24 cellular contexts compared by ENCODE assay signal in the genomic region with DNA sequence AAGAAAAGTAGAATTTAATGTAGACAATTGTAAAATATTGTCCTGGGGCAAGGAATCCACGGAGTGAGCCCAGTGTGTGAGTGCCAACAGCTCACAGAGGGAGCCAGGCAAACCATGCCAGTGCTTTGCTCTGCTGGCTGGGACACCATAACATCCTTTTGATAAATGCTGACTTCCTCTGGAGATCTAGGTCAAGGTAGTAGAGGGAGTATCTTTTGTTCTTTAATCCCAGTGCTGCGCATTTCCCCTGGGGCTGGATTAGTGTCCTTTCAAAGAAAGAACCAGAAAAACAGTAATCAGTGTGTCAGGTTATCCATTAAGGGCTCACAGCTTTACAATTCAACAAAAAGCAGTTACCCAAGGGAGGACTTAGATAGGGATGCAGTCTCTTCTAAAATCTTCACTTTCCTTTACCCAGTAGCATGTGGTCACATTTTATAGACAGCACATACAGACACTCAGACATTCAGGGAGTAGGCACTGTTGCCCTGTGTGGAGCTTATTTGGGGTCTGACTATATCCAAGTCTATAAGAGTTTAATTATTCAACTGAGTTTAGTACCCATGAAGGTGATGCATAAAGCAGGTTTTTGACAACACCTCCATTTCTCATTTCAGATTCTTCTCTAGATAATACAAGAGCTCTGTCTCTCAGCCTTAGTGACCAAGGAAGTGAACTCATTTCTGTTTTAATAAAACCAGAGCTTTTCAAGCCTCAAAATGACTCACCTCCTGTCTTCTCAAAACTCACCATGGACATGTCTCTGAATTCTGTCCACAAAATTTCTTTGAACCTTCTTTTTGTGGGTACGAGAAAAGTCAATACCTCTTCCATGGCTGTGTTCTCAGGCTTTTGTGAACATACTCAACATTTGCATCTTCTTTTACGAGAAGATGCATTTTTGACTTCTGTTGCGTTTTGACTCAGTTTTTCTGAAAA.
DNase-seq lines count a peak whose midpoint lies in the region; TF ChIP-seq lines count a peak whose summit lies in the region.
"Had no signal": no experiment of that assay in that cellular context is flagged by ENCODE, and none has a peak within 500 bp of the region (broad histone marks: within the 10 kb centered on the region; RNA-seq: fewer than 3 reads in every experiment).

No MANE protein-coding gene starts in this region.

- H3K36me3 ChIP-seq in A673 (ENCODE audit: insufficient read depth, low read length, poor library complexity, severe bottlenecking) (no peaks in the 10 kb centered on the region), brain microvascular endothelial cell (replicated peaks) (no peaks in the 10 kb centered on the region), BE2C (no peaks in the 10 kb centered on the region)
- H3K36me3 ChIP-seq: cardiac muscle cell, right lobe of liver had no signal

- DNase-seq in A673 (ENCODE audit: low spot score): peak; percentile 75
- peak; percentile 6 for DNase-seq in GM13977 (ENCODE audit: low spot score)
- peak; percentile 57 for DNase-seq in LHCN-M2 (ENCODE audit: low read depth)
- peak; percentile 55 for DNase-seq in epithelial cell of esophagus (ENCODE audit: low read depth)
- no peak for DNase-seq in KBM-7
- DNase-seq in brain microvascular endothelial cell: no peak
- DNase-seq in superior temporal gyrus (ENCODE audit: extremely low spot score): no peak
- no peak for DNase-seq in BE2C
- DNase-seq: activated CD4-positive, alpha-beta T cell treated with anti-CD3 and anti-CD28 coated beads, Interleukin-2, amount 10 ng/mL, durations not matched to agents 7 days and 5 days; activated naive CD8-positive, alpha-beta T cell treated with anti-CD3 and anti-CD28 coated beads for 36 hours; activated T-cell treated with anti-CD3 and anti-CD28 coated beads for 4 hours; Caco-2; effector memory CD4-positive, alpha-beta T cell; H9; NCI-H1694 treated with DMSO at 0.1 percent for 48 hours; NCI-H774; right lobe of liver; SHP77 treated with DMSO at 0.1 percent for 48 hours; stimulated activated CD4-positive, alpha-beta T cell treated with anti-CD3 and anti-CD28 coated beads, Interleukin-2, amount 100 ng/mL, for 48 hours; stimulated activated CD8-positive, alpha-beta memory T cell treated with anti-CD3 and anti-CD28 coated beads, Interleukin-4, amount 100 ng/mL, for 48 hours; T-helper 9 cell had no signal

- H3K4me3 ChIP-seq in A673 (ENCODE audit: low read depth, low read length, poor library complexity, severe bottlenecking): no peak overlapping the region
- H3K4me3 ChIP-seq in epithelial cell of esophagus (ENCODE audit: low read length): no peak overlapping the region
- H3K4me3 ChIP-seq in brain microvascular endothelial cell (ENCODE audit: low read depth, low read length): no peak overlapping the region
- no peak overlapping the region for H3K4me3 ChIP-seq in BE2C (ENCODE audit: low read depth, low read length)
- H3K4me3 ChIP-seq: cardiac muscle cell, right lobe of liver had no signal

- H3K9me3 ChIP-seq in A673 (ENCODE audit: low read depth, low read length, poor library complexity, severe bottlenecking): peaks cover 19% of the 10 kb centered on the region
- H3K9me3 ChIP-seq in BE2C: no peaks in the 10 kb centered on the region
- H3K9me3 ChIP-seq: Caco-2, right lobe of liver had no signal

- POLR2A ChIA-PET in A673 (lab: Charles Lee; ENCODE audit: low non-redundant PET): no interaction called here

- BruUV-seq in A673 (replicated peaks; lab: Mats Ljungman, UMichigan): no TSS peak

- intact Hi-C loops in A673 (cut with micrococcal nuclease; ENCODE audit: unreplicated experiment): no loop called here

- H3K27me3 ChIP-seq in A673 (replicated peaks; ENCODE audit: insufficient read depth, low read depth, low read length, poor library complexity) (no peaks in the 10 kb centered on the region), brain microvascular endothelial cell (replicated peaks) (no peaks in the 10 kb centered on the region), BE2C (no peaks in the 10 kb centered on the region)
- H3K27me3 ChIP-seq: cardiac muscle cell, right lobe of liver had no signal

- H3K27ac ChIP-seq in A673 (ENCODE audit: low read depth, low read length, poor library complexity, severe bottlenecking) (no peak overlapping the region), brain microvascular endothelial cell (no peak overlapping the region)
- H3K27ac ChIP-seq: cardiac muscle cell, HL-60, KMS-11, right lobe of liver had no signal

- no peaks in the 10 kb centered on the region for H3K4me1 ChIP-seq in A673 (ENCODE audit: insufficient read depth, low read length, poor library complexity, severe bottlenecking)
- no peaks in the 10 kb centered on the region for H3K4me1 ChIP-seq in BE2C
- H3K4me1 ChIP-seq: Caco-2, right lobe of liver had no signal

- no peak for TF ChIP-seq CTCF in A673 (conservative IDR thresholded peaks at IDR 0.05; ENCODE audit: low read depth, low read length)
- TF ChIP-seq CTCF in GM13977 (IDR thresholded peaks at IDR 0.05; ENCODE audit: extremely low read depth, insufficient read depth, missing control alignments): no peak
- no peak for TF ChIP-seq CTCF in epithelial cell of esophagus (IDR thresholded peaks at IDR 0.05; ENCODE audit: insufficient read depth, low read depth, low read length, missing control alignments)
- no peak for TF ChIP-seq CTCF in brain microvascular endothelial cell (IDR thresholded peaks at IDR 0.05; ENCODE audit: low read depth, low read length, missing control alignments)
- TF ChIP-seq CTCF in BE2C (IDR thresholded peaks at IDR 0.05; ENCODE audit: low read depth, low read length): no peak

- CTCF ChIA-PET in A673 (lab: Charles Lee): no interaction called here

- in situ Hi-C loops in GM13977 (cut with MboI; ENCODE audit: low pct_unique_long_range_greater_than_20kb, low sequenced_read_pairs, unreplicated experiment): no loop called here
- in situ Hi-C loops in KBM-7 (cut with MboI; ENCODE audit: low pct_unique_long_range_greater_than_20kb, low sequenced_read_pairs): no loop called here
- in situ Hi-C loops in brain microvascular endothelial cell (cut with HindIII; ENCODE audit: low pct_ligation_motif_present, low sequenced_read_pairs): no loop called here

Comparison
In these comparisons a context has a peak if more than half of its experiments do, and no peak if none do; other contexts are left out.
1. DNase-seq: peak in A673 (single experiment), GM13977 (single experiment), LHCN-M2 (single experiment) and epithelial cell of esophagus (single experiment); none in KBM-7 (single experiment), brain microvascular endothelial cell (single experiment), superior temporal gyrus (single experiment) and BE2C (single experiment).